10 cellular contexts compared by ENCODE assay signal in genomic region chr14:36719823-36720222, GRCh38. TPM values are rescaled to one million over a fixed set of nuclear protein-coding genes. Genes with fewer than 3 reads are reported as not detected.
"Had no signal": no experiment of that assay in that cellular context is flagged by ENCODE, and none has a peak within 500 bp of the region (broad histone marks: within the 10 kb centered on the region; RNA-seq: fewer than 3 reads in every experiment).

No MANE protein-coding gene starts in this region.

- H3K9me3 ChIP-seq: HAP-1 had no signal

- H3K4me1 ChIP-seq: HAP-1 had no signal

- ATAC-seq: HCT116, K562 had no signal

- H2AFZ ChIP-seq: GM23248 had no signal

- H3K36me3 ChIP-seq: HAP-1 had no signal

- H3K9me3 Mint-ChIP-seq: HFFc6 had no signal

- H3K27ac Mint-ChIP-seq: HFFc6 had no signal

- H3K9ac ChIP-seq: GM23248 had no signal

- H3K4me3 Mint-ChIP-seq: HFFc6 had no signal

- DNase-seq: GM23248, GOT3, H7, HFFc6, IMR-90, KG1 had no signal

- H3K4me3 ChIP-seq: GM23248, HAP-1, K562 had no signal

- H3K27ac ChIP-seq: GM23248, HL-60 had no signal

RNA-seq across cellular contexts. Expression of gene PAX9, which starts 58.2 kb away (rescaled TPM):
- total RNA-seq: GM23248, H7, IMR-90 had no signal
- polyA plus RNA-seq: IMR-90 had no signal
